Comparison of ENCODE assay signal across 8 cellular contexts in the genomic region with DNA sequence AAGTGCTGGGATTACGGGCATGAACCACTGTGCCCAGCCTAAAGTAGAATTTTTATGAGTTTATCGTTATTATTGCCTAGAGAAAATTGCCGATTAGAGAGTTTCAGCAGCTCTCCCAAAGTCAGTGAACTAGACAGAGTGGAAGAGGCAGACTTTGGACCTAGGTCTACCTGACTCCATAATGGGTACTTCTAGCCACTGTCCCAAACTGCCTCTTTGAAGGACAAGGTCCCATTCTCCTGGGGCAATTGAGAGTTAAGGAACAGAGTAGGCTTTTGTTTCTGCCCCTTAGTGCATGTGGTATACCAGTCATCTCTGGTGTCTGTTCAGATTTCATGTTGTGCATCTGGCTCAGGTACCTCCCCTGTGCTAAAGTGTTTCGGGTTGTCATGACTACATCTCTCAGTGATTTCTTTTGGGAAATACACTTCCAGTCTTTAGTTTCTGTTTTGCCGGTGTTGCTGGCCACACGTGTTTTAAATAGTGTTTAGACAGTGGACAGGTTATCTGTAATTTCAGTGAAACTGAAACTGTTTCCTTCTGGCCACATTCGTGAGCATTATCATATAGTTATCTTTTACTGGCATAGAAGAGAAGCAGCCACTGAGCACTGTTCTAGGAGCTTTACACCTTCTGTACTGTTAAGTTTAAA. TPM values are rescaled to one million over a fixed set of nuclear protein-coding genes. Genes with fewer than 3 reads are reported as not detected.
A peak's percentile ranks its signal among the peaks of the same experiment; 100 is the strongest.
DNase-seq lines count a peak whose midpoint lies in the region; ATAC-seq, FAIRE-seq and TF ChIP-seq lines count a peak whose summit lies in the region.

No MANE protein-coding gene starts in this region.

- intact Hi-C loops in uterus (cut with DNase I; ENCODE audit: low total_unique reads) = no loop called here

- peak overlapping the region; percentile 75 for H3K9ac ChIP-seq in MM.1S (ENCODE audit: low read length)

- H3K4me2 ChIP-seq in MM.1S (ENCODE audit: low read depth, low read length) = peak overlapping the region; percentile 88

- H3K9me2 ChIP-seq in MM.1S (replicated peaks; ENCODE audit: insufficient read depth, low read length) = no peaks in the 10 kb centered on the region

- peak; percentile 95 for ATAC-seq in GM18517 (IDR thresholded peaks at IDR 0.05; ENCODE audit: unreplicated experiment)
- ATAC-seq in GM21825 (IDR thresholded peaks at IDR 0.05; ENCODE audit: unreplicated experiment) = peak; percentile 96

- TF ChIP-seq CTCF in MM.1S (IDR thresholded peaks at IDR 0.05; ENCODE audit: low read length) = no peak
- no peak for TF ChIP-seq CTCF in uterus (IDR thresholded peaks at IDR 0.05)

- no peak for TF ChIP-seq POLR2A in uterus (IDR thresholded peaks at IDR 0.05)

- peak overlapping the region; percentile 53 for H3K4me3 ChIP-seq in MM.1S (ENCODE audit: low read length)
- no peak overlapping the region for H3K4me3 ChIP-seq in uterus

- DNase-seq in MM.1S = peak; percentile 96
- no peak for DNase-seq in NCI-H446 treated with DMSO at 0.1 percent for 48 hours (lab: John Stamatoyannopoulos, UW)
- DNase-seq in AG20443 (ENCODE audit: low spot score) = no peak
- no peak for DNase-seq in NCI-H446 (lab: John Stamatoyannopoulos, UW)
- DNase-seq in uterus = no peak

- peak; percentile 94 for FAIRE-seq in islet of Langerhans (lab: Jason Lieb, UNC)

- no peaks in the 10 kb centered on the region for H3K79me2 ChIP-seq in MM.1S (ENCODE audit: low read length)

- peak overlapping the region; percentile 67 for H2AFZ ChIP-seq in MM.1S (ENCODE audit: low read length)

- peaks cover 17% of the 10 kb centered on the region; the same call in 1 of the 2 replicates for H3F3A ChIP-seq in MM.1S (ENCODE audit: insufficient read depth, low read length)

- peak overlapping the region; percentile 96 for H3K27ac ChIP-seq in MM.1S (ENCODE audit: low read length)
- no peak overlapping the region for H3K27ac ChIP-seq in uterus

- H3K4me1 ChIP-seq in MM.1S (ENCODE audit: low read length) = peaks cover 15% of the 10 kb centered on the region
- no peaks in the 10 kb centered on the region for H3K4me1 ChIP-seq in uterus

- H3K9me3 ChIP-seq in MM.1S (replicated peaks; ENCODE audit: insufficient read depth, low read length) (no peaks in the 10 kb centered on the region), uterus (no peaks in the 10 kb centered on the region)

- H3K27me3 ChIP-seq in MM.1S (replicated peaks; ENCODE audit: insufficient read depth, low read length) (no peaks in the 10 kb centered on the region), uterus (no peaks in the 10 kb centered on the region)

- H3K36me3 ChIP-seq in MM.1S (replicated peaks; ENCODE audit: insufficient read depth, low read length) = no peaks in the 10 kb centered on the region
- no peaks in the 10 kb centered on the region for H3K36me3 ChIP-seq in uterus

- no peaks in the 10 kb centered on the region for H4K20me1 ChIP-seq in MM.1S (ENCODE audit: insufficient read depth, low read length)

RNA-seq across cellular contexts. Expression of a gene that starts 4.7 kb away (rescaled TPM):
- total RNA-seq in uterus = 1 to 10 TPM in 1 of 4 donors, under 1 TPM in 2, not detected in 1; 0.59 to 1.2 (median 0.73) TPM

RNA-seq across cellular contexts. Expression of a gene that starts 52.5 kb away (rescaled TPM):
- total RNA-seq in uterus = 10 to 100 TPM; 14.9 to 51.8 (median 28.0) TPM
